Comparison of ENCODE assay signal across 8 cellular contexts in genomic region chr13:28574617-28575142, GRCh38.
DNase-seq lines count a peak whose midpoint lies in the region; ATAC-seq and TF ChIP-seq lines count a peak whose summit lies in the region.

No MANE protein-coding gene starts in this region.

- H3K79me2 ChIP-seq in Karpas-422 (ENCODE audit: low read length) = no peaks in the 10 kb centered on the region

- peaks cover 17% of the 10 kb centered on the region for H3K4me1 Mint-ChIP-seq in activated T-cell treated with anti-CD3 and anti-CD28 coated beads, Interleukin-2, amount 50 U/mL, for 72 hours (ENCODE audit: low read depth)

- peaks cover 2 to 3% of the 10 kb centered on the region in 2 donors for H3K36me3 Mint-ChIP-seq in activated T-cell treated with anti-CD3 and anti-CD28 coated beads, Interleukin-2, amount 50 U/mL, for 72 hours (ENCODE audit: insufficient read depth in 2 of 2)

- H3K9ac ChIP-seq in Karpas-422 (ENCODE audit: low read length) = no peak overlapping the region

- intact Hi-C loops in left colon (cut with DNase I, micrococcal nuclease) = no loop called here

- H3K4me3 Mint-ChIP-seq in activated T-cell treated with anti-CD3 and anti-CD28 coated beads, Interleukin-2, amount 50 U/mL, for 72 hours = peak overlapping the region; percentile 7 to 60

- H2AFZ ChIP-seq in Karpas-422 (ENCODE audit: low read length) = no peak overlapping the region

- H3K9me3 ChIP-seq in Karpas-422 (ENCODE audit: low read length) = no peaks in the 10 kb centered on the region

- no peaks in the 10 kb centered on the region for H3K27me3 ChIP-seq in Karpas-422 (ENCODE audit: low read length)

- TF ChIP-seq CTCF in AG09309 (IDR thresholded peaks at IDR 0.05; ENCODE audit: control insufficient read depth, insufficient read depth, low read depth, low read length, missing control alignments) = no peak

- H3K4me3 ChIP-seq in AG09309 (ENCODE audit: control insufficient read depth, low read depth, low read length) = no peak overlapping the region
- H3K4me3 ChIP-seq in Karpas-422 (ENCODE audit: low read length) = no peak overlapping the region

- no peaks in the 10 kb centered on the region for H3K9me2 ChIP-seq in Karpas-422 (replicated peaks; ENCODE audit: insufficient read depth, low read length)

- H3K27ac ChIP-seq in Karpas-422 (ENCODE audit: low read length) = no peak overlapping the region

- peak; percentile 61 for ATAC-seq in HG02885 (IDR thresholded peaks at IDR 0.05; ENCODE audit: poor library complexity, unreplicated experiment)
- ATAC-seq in activated T-cell treated with anti-CD3 and anti-CD28 coated beads, Interleukin-2, amount 50 U/mL, for 72 hours (replicated peaks in 1 of 2) = peak; percentile 94 to 97
- ATAC-seq in left colon = peak; percentile 92
- no peak for ATAC-seq in GM21786 (IDR thresholded peaks at IDR 0.05; ENCODE audit: unreplicated experiment)

- DNase-seq in AG09309 (ENCODE audit: low read depth) (peak; percentile 98), left colon (peak; percentile 15 to 72), NCI-H446 (lab: John Stamatoyannopoulos, UW) (no peak), inferior parietal cortex (ENCODE audit: extremely low spot score) (no peak), Karpas-422 (no peak)
- DNase-seq in activated T-cell treated with anti-CD3 and anti-CD28 coated beads, Interleukin-2, amount 50 U/mL, for 72 hours = peak; percentile 49 to 55

- no peaks in the 10 kb centered on the region for H3K4me1 ChIP-seq in Karpas-422 (ENCODE audit: low read length)

- H3K27me3 Mint-ChIP-seq in activated T-cell treated with anti-CD3 and anti-CD28 coated beads, Interleukin-2, amount 50 U/mL, for 72 hours (ENCODE audit: low read depth) = peaks cover 27% of the 10 kb centered on the region

- H3K4me2 ChIP-seq in Karpas-422 (ENCODE audit: low read depth, low read length, poor library complexity, severe bottlenecking) = no peak overlapping the region

- H4K20me1 ChIP-seq in Karpas-422 (ENCODE audit: insufficient read depth, low read depth, low read length) = no peaks in the 10 kb centered on the region

- peaks cover 2 to 3% of the 10 kb centered on the region in 2 donors for H3K9me3 Mint-ChIP-seq in activated T-cell treated with anti-CD3 and anti-CD28 coated beads, Interleukin-2, amount 50 U/mL, for 72 hours

- peak overlapping the region; percentile 63 for H3K27ac Mint-ChIP-seq in activated T-cell treated with anti-CD3 and anti-CD28 coated beads, Interleukin-2, amount 50 U/mL, for 72 hours

- no peaks in the 10 kb centered on the region for H3K36me3 ChIP-seq in Karpas-422 (ENCODE audit: insufficient read depth, low read length)

Comparison
In these comparisons a context has a peak if more than half of its experiments do, and no peak if none do; other contexts are left out.
1. DNase-seq: peak in AG09309 (single experiment), activated T-cell treated with anti-CD3 and anti-CD28 coated beads, Interleukin-2, amount 50 U/mL, for 72 hours (2 of 2) and left colon (2 of 2); none in NCI-H446 (0 of 2), inferior parietal cortex (single experiment) and Karpas-422 (single experiment).